1 cellular context compared by ENCODE assay signal in genomic region chr1:223833948-223834347, GRCh38.
TF ChIP-seq lines count a peak whose summit lies in the region.

No MANE protein-coding gene starts in this region.

TF ChIP-seq in IMR-90, 13 proteins besides CTCF, POLR2A, EP300 and RAD21 (continued from another document):
- TF ChIP-seq ELK1 (IDR thresholded peaks at IDR 0.05; ENCODE audit: borderline replicate concordance, low read depth, low read length): no peak
- TF ChIP-seq FOS (IDR thresholded peaks at IDR 0.05; ENCODE audit: low read depth, low read length): no peak
- no peak for TF ChIP-seq RFX5 (IDR thresholded peaks at IDR 0.05; ENCODE audit: low read depth, low read length)
- TF ChIP-seq CHD1 (IDR thresholded peaks at IDR 0.05; ENCODE audit: low read depth, low read length): no peak
- no peak for TF ChIP-seq RCOR1 (IDR thresholded peaks at IDR 0.05; ENCODE audit: insufficient replicate concordance, low read length)
- TF ChIP-seq MAFK (IDR thresholded peaks at IDR 0.05; ENCODE audit: low read depth, low read length): no peak
- TF ChIP-seq BHLHE40 (IDR thresholded peaks at IDR 0.05; ENCODE audit: low read depth, low read length): no peak
- no peak for TF ChIP-seq USF2 (IDR thresholded peaks at IDR 0.05; ENCODE audit: low read depth, low read length)
- no peak for TF ChIP-seq MXI1 (IDR thresholded peaks at IDR 0.05; ENCODE audit: borderline replicate concordance, low read depth, low read length)
- no peak for TF ChIP-seq SMC3 (IDR thresholded peaks at IDR 0.05; ENCODE audit: low read depth, low read length)
- TF ChIP-seq CEBPB (IDR thresholded peaks at IDR 0.05; ENCODE audit: low read depth, low read length): no peak
